9 cellular contexts compared by ENCODE assay signal in the genomic region with DNA sequence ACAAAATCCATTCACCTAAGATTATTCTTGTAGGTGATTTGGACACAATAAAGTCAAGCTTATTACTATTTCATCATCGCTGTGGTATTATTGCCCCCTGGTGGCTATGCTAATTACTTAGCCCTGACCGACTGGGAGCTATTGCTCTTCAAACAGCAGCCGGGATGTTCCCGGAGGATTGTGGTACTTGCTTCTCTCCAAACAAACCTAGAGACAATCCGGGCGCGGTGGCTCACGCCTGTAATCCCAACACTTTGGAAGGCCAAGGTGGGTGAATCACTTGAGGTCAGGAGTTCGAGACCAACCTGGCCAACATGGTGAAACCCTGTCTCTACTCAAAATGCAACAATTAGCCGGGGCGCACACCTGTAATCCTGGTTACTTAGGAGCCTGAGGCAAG. TPM values are rescaled to one million over a fixed set of nuclear protein-coding genes. Genes with fewer than 3 reads are reported as not detected.
DNase-seq lines count a peak whose midpoint lies in the region; ATAC-seq and TF ChIP-seq lines count a peak whose summit lies in the region.
"Had no signal": no experiment of that assay in that cellular context is flagged by ENCODE, and none has a peak within 500 bp of the region (broad histone marks: within the 10 kb centered on the region; RNA-seq: fewer than 3 reads in every experiment).

No MANE protein-coding gene starts in this region.

- H3K4me3 Mint-ChIP-seq in effector memory CD8-positive, alpha-beta T cell: no peak overlapping the region
- no peak overlapping the region for H3K4me3 Mint-ChIP-seq in activated T-helper 1 cell treated with anti-CD3 and anti-CD28 coated beads, Interleukin-12 subunit alpha, Interleukin-12 subunit beta, Interleukin-2, Interleukin-4 antibody, amounts not matched to agents 30 ng/mL and 10 ng/mL and 1 ng/mL, durations not matched to agents 14 hours and 24 hours and 36 hours

- DNase-seq in NCI-H1436 (lab: John Stamatoyannopoulos, UW) (peak; percentile 43), NCI-H1436 treated with DMSO at 0.1 percent for 48 hours (lab: John Stamatoyannopoulos, UW) (no peak), HS-5 (ENCODE audit: low read depth) (peak; percentile 38), SK-MEL-5 (ENCODE audit: low read depth, low spot score) (peak; percentile 88), lower lobe of right lung (no peak)
- peak; percentile 15 to 29 (median 16) for DNase-seq in effector memory CD8-positive, alpha-beta T cell
- DNase-seq in activated T-helper 1 cell treated with anti-CD3 and anti-CD28 coated beads, Interleukin-12 subunit alpha, Interleukin-12 subunit beta, Interleukin-2, Interleukin-4 antibody, amounts not matched to agents 30 ng/mL and 10 ng/mL and 1 ng/mL, durations not matched to agents 14 hours and 24 hours and 36 hours (ENCODE audit: low spot score): no peak

- H3K4me3 ChIP-seq in lower lobe of right lung: no peak overlapping the region
- H3K4me3 ChIP-seq: BLaER1 had no signal

- intact Hi-C loops in lower lobe of right lung (cut with DNase I): no loop called here
- intact Hi-C loops in activated T-helper 1 cell treated with anti-CD3 and anti-CD28 coated beads, Interleukin-12 subunit alpha, Interleukin-12 subunit beta, Interleukin-2, Interleukin-4 antibody, amounts not matched to agents 30 ng/mL and 10 ng/mL and 1 ng/mL, durations not matched to agents 14 hours and 24 hours and 36 hours (cut with micrococcal nuclease): loop anchor here (1.0 to 10.0 kb wide), 3 partner anchors 324 to 802 kb away; a partner anchor contains a TSS

- H3K4me1 ChIP-seq in lower lobe of right lung: no peaks in the 10 kb centered on the region
- H3K4me1 ChIP-seq: BLaER1 had no signal

- H3K9me3 ChIP-seq in lower lobe of right lung: no peaks in the 10 kb centered on the region

- H3K9me3 Mint-ChIP-seq in effector memory CD8-positive, alpha-beta T cell: peaks cover 0 to 2% of the 10 kb centered on the region in 2 donors
- H3K9me3 Mint-ChIP-seq in activated T-helper 1 cell treated with anti-CD3 and anti-CD28 coated beads, Interleukin-12 subunit alpha, Interleukin-12 subunit beta, Interleukin-2, Interleukin-4 antibody, amounts not matched to agents 30 ng/mL and 10 ng/mL and 1 ng/mL, durations not matched to agents 14 hours and 24 hours and 36 hours: no peaks in the 10 kb centered on the region

- H3K4me1 Mint-ChIP-seq in effector memory CD8-positive, alpha-beta T cell (ENCODE audit: low read depth in 2 of 2): no peaks in the 10 kb centered on the region
- H3K4me1 Mint-ChIP-seq in activated T-helper 1 cell treated with anti-CD3 and anti-CD28 coated beads, Interleukin-12 subunit alpha, Interleukin-12 subunit beta, Interleukin-2, Interleukin-4 antibody, amounts not matched to agents 30 ng/mL and 10 ng/mL and 1 ng/mL, durations not matched to agents 14 hours and 24 hours and 36 hours (ENCODE audit: low read depth): no peaks in the 10 kb centered on the region

- H3K27me3 ChIP-seq in lower lobe of right lung (ENCODE audit: low read depth): no peaks in the 10 kb centered on the region
- H3K27me3 ChIP-seq: BLaER1 had no signal

- no peak for ATAC-seq in effector memory CD8-positive, alpha-beta T cell (replicated peaks)
- ATAC-seq in lower lobe of right lung: peak; percentile 65 to 73
- ATAC-seq in GM18858 (IDR thresholded peaks at IDR 0.05; ENCODE audit: unreplicated experiment): no peak

- peak; percentile 70 for TF ChIP-seq CTCF in lower lobe of right lung (IDR thresholded peaks at IDR 0.05)

- no peak overlapping the region for H3K27ac Mint-ChIP-seq in effector memory CD8-positive, alpha-beta T cell
- no peak overlapping the region for H3K27ac Mint-ChIP-seq in activated T-helper 1 cell treated with anti-CD3 and anti-CD28 coated beads, Interleukin-12 subunit alpha, Interleukin-12 subunit beta, Interleukin-2, Interleukin-4 antibody, amounts not matched to agents 30 ng/mL and 10 ng/mL and 1 ng/mL, durations not matched to agents 14 hours and 24 hours and 36 hours

- in situ Hi-C loops in SK-MEL-5 (cut with HindIII; ENCODE audit: low pct_unique_long_range_greater_than_20kb, low sequenced_read_pairs): no loop called here

- H3K36me3 Mint-ChIP-seq in effector memory CD8-positive, alpha-beta T cell (ENCODE audit: insufficient read depth): no peaks in the 10 kb centered on the region
- H3K36me3 Mint-ChIP-seq in activated T-helper 1 cell treated with anti-CD3 and anti-CD28 coated beads, Interleukin-12 subunit alpha, Interleukin-12 subunit beta, Interleukin-2, Interleukin-4 antibody, amounts not matched to agents 30 ng/mL and 10 ng/mL and 1 ng/mL, durations not matched to agents 14 hours and 24 hours and 36 hours (ENCODE audit: low read depth): no peaks in the 10 kb centered on the region

- peaks cover 11 to 22% of the 10 kb centered on the region in 2 donors for H3K27me3 Mint-ChIP-seq in effector memory CD8-positive, alpha-beta T cell
- H3K27me3 Mint-ChIP-seq in activated T-helper 1 cell treated with anti-CD3 and anti-CD28 coated beads, Interleukin-12 subunit alpha, Interleukin-12 subunit beta, Interleukin-2, Interleukin-4 antibody, amounts not matched to agents 30 ng/mL and 10 ng/mL and 1 ng/mL, durations not matched to agents 14 hours and 24 hours and 36 hours (ENCODE audit: insufficient read depth): peaks cover 7% of the 10 kb centered on the region

- no peaks in the 10 kb centered on the region for H3K36me3 ChIP-seq in lower lobe of right lung
- H3K36me3 ChIP-seq: BLaER1 had no signal

- no peak overlapping the region for H3K27ac ChIP-seq in lower lobe of right lung
- H3K27ac ChIP-seq: BLaER1 had no signal

RNA-seq across cellular contexts. Expression of a gene that starts 15.4 kb away (rescaled TPM):
- total RNA-seq in SK-MEL-5 (2014; rRNA removed; shearing (Covaris generic)): not detected in 2 replicates
- polyA plus RNA-seq in SK-MEL-5 (2015; cell fraction: cytosol; rRNA removed): not detected in 2 replicates
- not detected in 2 replicates for polyA plus RNA-seq in SK-MEL-5 (2015; cell fraction: nucleus; rRNA removed)
- 4.9 TPM for total RNA-seq in lower lobe of right lung
- not detected in 2 replicates for total RNA-seq in activated T-helper 1 cell treated with anti-CD3 and anti-CD28 coated beads, Interleukin-12 subunit alpha, Interleukin-12 subunit beta, Interleukin-2, Interleukin-4 antibody, amounts not matched to agents 30 ng/mL and 10 ng/mL and 1 ng/mL, durations not matched to agents 14 hours and 24 hours and 36 hours

Comparison
In these comparisons a context has a peak if more than half of its experiments do, and no peak if none do; other contexts are left out.
1. DNase-seq: peak in NCI-H1436 (single experiment), HS-5 (single experiment), SK-MEL-5 (single experiment) and effector memory CD8-positive, alpha-beta T cell (3 of 3); none in NCI-H1436 treated with DMSO at 0.1 percent for 48 hours (single experiment), lower lobe of right lung (single experiment) and activated T-helper 1 cell treated with anti-CD3 and anti-CD28 coated beads, Interleukin-12 subunit alpha, Interleukin-12 subunit beta, Interleukin-2, Interleukin-4 antibody, amounts not matched to agents 30 ng/mL and 10 ng/mL and 1 ng/mL, durations not matched to agents 14 hours and 24 hours and 36 hours (single experiment).
2. ATAC-seq: peak in lower lobe of right lung (2 of 2); none in effector memory CD8-positive, alpha-beta T cell (single experiment) and GM18858 (single experiment).